ENCODE assay signal across 3 cellular contexts in the genomic region with DNA sequence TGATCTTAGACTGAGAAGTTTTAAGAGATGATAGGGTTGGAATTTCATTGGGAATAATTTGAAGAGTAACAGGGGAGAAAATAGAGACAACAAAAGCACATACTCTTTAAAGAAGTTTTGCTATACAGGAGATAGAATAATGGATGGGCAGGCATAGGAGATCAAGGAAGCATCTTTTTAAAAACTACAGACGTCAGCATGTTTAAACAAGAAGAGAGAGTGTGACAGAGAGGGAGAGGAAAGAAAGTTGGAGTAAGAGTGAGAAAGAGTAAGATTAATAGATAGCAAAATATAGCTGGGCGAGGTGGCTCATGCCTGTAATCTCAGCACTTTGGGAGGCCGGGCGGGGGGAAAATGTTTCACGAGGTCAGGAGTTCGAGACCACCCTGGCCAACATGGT.
TF ChIP-seq lines count a peak whose summit lies in the region.

No MANE protein-coding gene starts in this region.

TF ChIP-seq in HEK293, 187 proteins besides CTCF, POLR2A, EP300 and RAD21:
- no peak for TF ChIP-seq MZF1 (tag by site-specific recombination; IDR thresholded peaks at IDR 0.05; ENCODE audit: borderline replicate concordance)
- peak; percentile 88 for TF ChIP-seq PRDM1 (tag by site-specific recombination; IDR thresholded peaks at IDR 0.05)
- TF ChIP-seq, protein P1, sequence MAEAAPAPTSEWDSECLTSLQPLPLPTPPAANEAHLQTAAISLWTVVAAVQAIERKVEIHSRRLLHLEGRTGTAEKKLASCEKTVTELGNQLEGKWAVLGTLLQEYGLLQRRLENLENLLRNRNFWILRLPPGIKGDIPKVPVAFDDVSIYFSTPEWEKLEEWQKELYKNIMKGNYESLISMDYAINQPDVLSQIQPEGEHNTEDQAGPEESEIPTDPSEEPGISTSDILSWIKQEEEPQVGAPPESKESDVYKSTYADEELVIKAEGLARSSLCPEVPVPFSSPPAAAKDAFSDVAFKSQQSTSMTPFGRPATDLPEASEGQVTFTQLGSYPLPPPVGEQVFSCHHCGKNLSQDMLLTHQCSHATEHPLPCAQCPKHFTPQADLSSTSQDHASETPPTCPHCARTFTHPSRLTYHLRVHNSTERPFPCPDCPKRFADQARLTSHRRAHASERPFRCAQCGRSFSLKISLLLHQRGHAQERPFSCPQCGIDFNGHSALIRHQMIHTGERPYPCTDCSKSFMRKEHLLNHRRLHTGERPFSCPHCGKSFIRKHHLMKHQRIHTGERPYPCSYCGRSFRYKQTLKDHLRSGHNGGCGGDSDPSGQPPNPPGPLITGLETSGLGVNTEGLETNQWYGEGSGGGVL (tag by site-specific recombination; IDR thresholded peaks at IDR 0.05), result no peak

TF ChIP-seq in IMR-90, 13 proteins besides CTCF, POLR2A, EP300 and RAD21:
- TF ChIP-seq MXI1 (IDR thresholded peaks at IDR 0.05; ENCODE audit: borderline replicate concordance, low read depth, low read length) (no peak), RCOR1 (IDR thresholded peaks at IDR 0.05; ENCODE audit: insufficient replicate concordance, low read length) (no peak), MAFK (IDR thresholded peaks at IDR 0.05; ENCODE audit: low read depth, low read length) (peak; percentile 45), RFX5 (IDR thresholded peaks at IDR 0.05; ENCODE audit: low read depth, low read length) (no peak), BHLHE40 (IDR thresholded peaks at IDR 0.05; ENCODE audit: low read depth, low read length) (no peak)
- TF ChIP-seq, protein P2, sequence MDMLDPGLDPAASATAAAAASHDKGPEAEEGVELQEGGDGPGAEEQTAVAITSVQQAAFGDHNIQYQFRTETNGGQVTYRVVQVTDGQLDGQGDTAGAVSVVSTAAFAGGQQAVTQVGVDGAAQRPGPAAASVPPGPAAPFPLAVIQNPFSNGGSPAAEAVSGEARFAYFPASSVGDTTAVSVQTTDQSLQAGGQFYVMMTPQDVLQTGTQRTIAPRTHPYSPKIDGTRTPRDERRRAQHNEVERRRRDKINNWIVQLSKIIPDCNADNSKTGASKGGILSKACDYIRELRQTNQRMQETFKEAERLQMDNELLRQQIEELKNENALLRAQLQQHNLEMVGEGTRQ (IDR thresholded peaks at IDR 0.05; ENCODE audit: low read depth, low read length), result no peak

TF ChIP-seq in K562, 482 proteins besides CTCF, POLR2A, EP300 and RAD21:
- TF ChIP-seq ZNF316 (IDR thresholded peaks at IDR 0.05) (peak; percentile 65), ZNF586 (CRISPR knock-in tag; conservative IDR thresholded peaks at IDR 0.05) (no peak)
